Comparison of ENCODE assay signal across 2 cellular contexts in the genomic region with DNA sequence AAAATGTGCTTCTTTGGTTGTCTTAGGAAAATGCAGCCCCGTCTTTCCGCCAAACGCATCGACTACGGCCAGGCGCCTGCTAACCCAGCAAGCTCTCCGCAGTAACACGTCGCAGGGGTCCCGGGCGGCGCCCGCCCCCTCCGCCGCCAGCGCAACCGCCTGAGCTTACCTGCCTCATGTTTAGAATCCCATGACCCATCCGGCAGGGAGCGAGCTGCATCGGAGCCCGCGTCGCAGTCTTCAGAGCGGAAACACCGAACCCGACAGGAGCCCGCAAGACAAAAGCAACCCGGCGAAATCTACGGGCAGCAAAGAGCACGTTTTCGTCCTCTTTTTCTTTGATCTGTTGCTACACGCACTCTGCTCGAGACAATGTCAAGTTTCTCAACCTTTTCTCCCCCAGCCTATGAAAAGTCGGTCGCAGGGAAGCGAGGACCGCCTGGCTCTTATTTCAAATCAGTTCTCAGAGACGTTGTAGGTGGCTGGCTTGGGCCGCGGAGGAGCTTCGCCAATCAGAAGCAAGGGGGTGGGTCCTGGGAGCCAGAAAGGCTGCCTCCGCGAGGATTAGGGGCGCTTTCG.
A peak's percentile ranks its signal among the peaks of the same experiment; 100 is the strongest.
TF ChIP-seq lines count a peak whose summit lies in the region.

A gene with protein sequence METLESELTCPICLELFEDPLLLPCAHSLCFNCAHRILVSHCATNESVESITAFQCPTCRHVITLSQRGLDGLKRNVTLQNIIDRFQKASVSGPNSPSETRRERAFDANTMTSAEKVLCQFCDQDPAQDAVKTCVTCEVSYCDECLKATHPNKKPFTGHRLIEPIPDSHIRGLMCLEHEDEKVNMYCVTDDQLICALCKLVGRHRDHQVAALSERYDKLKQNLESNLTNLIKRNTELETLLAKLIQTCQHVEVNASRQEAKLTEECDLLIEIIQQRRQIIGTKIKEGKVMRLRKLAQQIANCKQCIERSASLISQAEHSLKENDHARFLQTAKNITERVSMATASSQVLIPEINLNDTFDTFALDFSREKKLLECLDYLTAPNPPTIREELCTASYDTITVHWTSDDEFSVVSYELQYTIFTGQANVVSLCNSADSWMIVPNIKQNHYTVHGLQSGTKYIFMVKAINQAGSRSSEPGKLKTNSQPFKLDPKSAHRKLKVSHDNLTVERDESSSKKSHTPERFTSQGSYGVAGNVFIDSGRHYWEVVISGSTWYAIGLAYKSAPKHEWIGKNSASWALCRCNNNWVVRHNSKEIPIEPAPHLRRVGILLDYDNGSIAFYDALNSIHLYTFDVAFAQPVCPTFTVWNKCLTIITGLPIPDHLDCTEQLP (minus strand): TSS at position 465 of the 579 bp plus-strand sequence. CDS start 53,038 bp downstream, outside the sequence.

TF ChIP-seq in liver, 16 proteins besides CTCF, POLR2A, EP300 and RAD21:
- no peak for TF ChIP-seq HNF4A (conservative IDR thresholded peaks at IDR 0.05)
- no peak for TF ChIP-seq HNF4G (IDR thresholded peaks at IDR 0.05)
- TF ChIP-seq EGR1 (IDR thresholded peaks at IDR 0.05; ENCODE audit: low read depth in 2 of 2) = no peak
- TF ChIP-seq, protein P1, sequence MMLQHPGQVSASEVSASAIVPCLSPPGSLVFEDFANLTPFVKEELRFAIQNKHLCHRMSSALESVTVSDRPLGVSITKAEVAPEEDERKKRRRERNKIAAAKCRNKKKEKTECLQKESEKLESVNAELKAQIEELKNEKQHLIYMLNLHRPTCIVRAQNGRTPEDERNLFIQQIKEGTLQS (IDR thresholded peaks at IDR 0.05) = no peak
- no peak for TF ChIP-seq JUND (IDR thresholded peaks at IDR 0.05)
- peak; percentile 33 for TF ChIP-seq YY1 (IDR thresholded peaks at IDR 0.05)
- TF ChIP-seq, protein P2, sequence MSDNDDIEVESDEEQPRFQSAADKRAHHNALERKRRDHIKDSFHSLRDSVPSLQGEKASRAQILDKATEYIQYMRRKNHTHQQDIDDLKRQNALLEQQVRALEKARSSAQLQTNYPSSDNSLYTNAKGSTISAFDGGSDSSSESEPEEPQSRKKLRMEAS (IDR thresholded peaks at IDR 0.05) = peak; percentile 18
- TF ChIP-seq FOXA2 (IDR thresholded peaks at IDR 0.05) = no peak
- TF ChIP-seq, protein P3, sequence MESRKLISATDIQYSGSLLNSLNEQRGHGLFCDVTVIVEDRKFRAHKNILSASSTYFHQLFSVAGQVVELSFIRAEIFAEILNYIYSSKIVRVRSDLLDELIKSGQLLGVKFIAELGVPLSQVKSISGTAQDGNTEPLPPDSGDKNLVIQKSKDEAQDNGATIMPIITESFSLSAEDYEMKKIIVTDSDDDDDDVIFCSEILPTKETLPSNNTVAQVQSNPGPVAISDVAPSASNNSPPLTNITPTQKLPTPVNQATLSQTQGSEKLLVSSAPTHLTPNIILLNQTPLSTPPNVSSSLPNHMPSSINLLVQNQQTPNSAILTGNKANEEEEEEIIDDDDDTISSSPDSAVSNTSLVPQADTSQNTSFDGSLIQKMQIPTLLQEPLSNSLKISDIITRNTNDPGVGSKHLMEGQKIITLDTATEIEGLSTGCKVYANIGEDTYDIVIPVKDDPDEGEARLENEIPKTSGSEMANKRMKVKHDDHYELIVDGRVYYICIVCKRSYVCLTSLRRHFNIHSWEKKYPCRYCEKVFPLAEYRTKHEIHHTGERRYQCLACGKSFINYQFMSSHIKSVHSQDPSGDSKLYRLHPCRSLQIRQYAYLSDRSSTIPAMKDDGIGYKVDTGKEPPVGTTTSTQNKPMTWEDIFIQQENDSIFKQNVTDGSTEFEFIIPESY (IDR thresholded peaks at IDR 0.05) = no peak
- peak in 1 of 2 donors; percentile 6 for TF ChIP-seq RXRA (IDR thresholded peaks at IDR 0.05)
- no peak for TF ChIP-seq NR2F2 (IDR thresholded peaks at IDR 0.05)
- TF ChIP-seq, protein P4, sequence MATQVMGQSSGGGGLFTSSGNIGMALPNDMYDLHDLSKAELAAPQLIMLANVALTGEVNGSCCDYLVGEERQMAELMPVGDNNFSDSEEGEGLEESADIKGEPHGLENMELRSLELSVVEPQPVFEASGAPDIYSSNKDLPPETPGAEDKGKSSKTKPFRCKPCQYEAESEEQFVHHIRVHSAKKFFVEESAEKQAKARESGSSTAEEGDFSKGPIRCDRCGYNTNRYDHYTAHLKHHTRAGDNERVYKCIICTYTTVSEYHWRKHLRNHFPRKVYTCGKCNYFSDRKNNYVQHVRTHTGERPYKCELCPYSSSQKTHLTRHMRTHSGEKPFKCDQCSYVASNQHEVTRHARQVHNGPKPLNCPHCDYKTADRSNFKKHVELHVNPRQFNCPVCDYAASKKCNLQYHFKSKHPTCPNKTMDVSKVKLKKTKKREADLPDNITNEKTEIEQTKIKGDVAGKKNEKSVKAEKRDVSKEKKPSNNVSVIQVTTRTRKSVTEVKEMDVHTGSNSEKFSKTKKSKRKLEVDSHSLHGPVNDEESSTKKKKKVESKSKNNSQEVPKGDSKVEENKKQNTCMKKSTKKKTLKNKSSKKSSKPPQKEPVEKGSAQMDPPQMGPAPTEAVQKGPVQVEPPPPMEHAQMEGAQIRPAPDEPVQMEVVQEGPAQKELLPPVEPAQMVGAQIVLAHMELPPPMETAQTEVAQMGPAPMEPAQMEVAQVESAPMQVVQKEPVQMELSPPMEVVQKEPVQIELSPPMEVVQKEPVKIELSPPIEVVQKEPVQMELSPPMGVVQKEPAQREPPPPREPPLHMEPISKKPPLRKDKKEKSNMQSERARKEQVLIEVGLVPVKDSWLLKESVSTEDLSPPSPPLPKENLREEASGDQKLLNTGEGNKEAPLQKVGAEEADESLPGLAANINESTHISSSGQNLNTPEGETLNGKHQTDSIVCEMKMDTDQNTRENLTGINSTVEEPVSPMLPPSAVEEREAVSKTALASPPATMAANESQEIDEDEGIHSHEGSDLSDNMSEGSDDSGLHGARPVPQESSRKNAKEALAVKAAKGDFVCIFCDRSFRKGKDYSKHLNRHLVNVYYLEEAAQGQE (IDR thresholded peaks at IDR 0.05) = peak; percentile 36
- TF ChIP-seq TAF1 (conservative IDR thresholded peaks at IDR 0.05) = peak; percentile 14
- no peak for TF ChIP-seq GABPA (IDR thresholded peaks at IDR 0.05 in 1 of 2, conservative IDR thresholded peaks at IDR 0.05 in 1 of 2)
- peak; percentile 44 for TF ChIP-seq SP1 (IDR thresholded peaks at IDR 0.05)
- no peak for TF ChIP-seq FOXA1 (IDR thresholded peaks at IDR 0.05)

TF ChIP-seq in HepG2, 621 proteins besides CTCF, POLR2A, EP300 and RAD21:
- TF ChIP-seq ZMYM3 (CRISPR knock-in tag; IDR thresholded peaks at IDR 0.05) = no peak
